Comparison of ENCODE assay signal across 7 cellular contexts in genomic region chr4:184267206-184267608, GRCh38. TPM values are rescaled to one million over a fixed set of nuclear protein-coding genes. Genes with fewer than 3 reads are reported as not detected.
DNase-seq lines count a peak whose midpoint lies in the region; ATAC-seq and TF ChIP-seq lines count a peak whose summit lies in the region.

No MANE protein-coding gene starts in this region.

- no peaks in the 10 kb centered on the region for H3K36me3 ChIP-seq in CD4-positive, alpha-beta memory T cell (ENCODE audit: insufficient read depth, low read length)
- H3K36me3 ChIP-seq in HCT116 (ENCODE audit: control insufficient read depth in 1 of 2, insufficient read depth in 2 of 2, low read length in 2 of 2) = no peaks in the 10 kb centered on the region
- H3K36me3 ChIP-seq in naive thymus-derived CD4-positive, alpha-beta T cell (ENCODE audit: control insufficient read depth in 2 of 3, insufficient read depth in 3 of 3, low read length in 3 of 3) = no peaks in the 10 kb centered on the region

- TF ChIP-seq POLR2A in HCT116 (IDR thresholded peaks at IDR 0.05; ENCODE audit: borderline replicate concordance, extremely low read depth, insufficient read depth, insufficient read length) = no peak

- H3K27me3 Mint-ChIP-seq in CD4-positive, alpha-beta memory T cell = no peaks in the 10 kb centered on the region
- no peaks in the 10 kb centered on the region for H3K27me3 Mint-ChIP-seq in activated CD8-positive, alpha-beta T cell treated with anti-CD3 and anti-CD28 coated beads for 36 hours
- H3K27me3 Mint-ChIP-seq in naive thymus-derived CD4-positive, alpha-beta T cell = no peaks in the 10 kb centered on the region
- no peaks in the 10 kb centered on the region for H3K27me3 Mint-ChIP-seq in glutamatergic neuron (ENCODE audit: unreplicated experiment)

- H3K27ac ChIP-seq in CD4-positive, alpha-beta memory T cell (ENCODE audit: low read depth, low read length) = peak overlapping the region; percentile 86
- no peak overlapping the region for H3K27ac ChIP-seq in HCT116 (ENCODE audit: low read depth, low read length)
- peak overlapping the region; percentile 77 for H3K27ac ChIP-seq in naive thymus-derived CD4-positive, alpha-beta T cell (ENCODE audit: low read depth, low read length)

- H3K79me2 ChIP-seq in HCT116 (ENCODE audit: insufficient read depth, low read length) = no peaks in the 10 kb centered on the region

- peak overlapping the region; percentile 80 for H3K4me2 ChIP-seq in HCT116 (ENCODE audit: low read length)

- H2AFZ ChIP-seq in HCT116 (ENCODE audit: low read depth, low read length, poor library complexity, severe bottlenecking) = peak overlapping the region; percentile 78

- H3K4me3 Mint-ChIP-seq in CD4-positive, alpha-beta memory T cell = peak overlapping the region; percentile 88 to 95 (median 92)
- peak overlapping the region; percentile 79 for H3K4me3 Mint-ChIP-seq in activated CD8-positive, alpha-beta T cell treated with anti-CD3 and anti-CD28 coated beads for 36 hours
- peak overlapping the region; percentile 80 to 96 (median 91) for H3K4me3 Mint-ChIP-seq in naive thymus-derived CD4-positive, alpha-beta T cell
- H3K4me3 Mint-ChIP-seq in glutamatergic neuron (ENCODE audit: unreplicated experiment) = no peak overlapping the region

- no peaks in the 10 kb centered on the region for H3K27me3 ChIP-seq in CD4-positive, alpha-beta memory T cell (ENCODE audit: insufficient read depth, low read length)
- H3K27me3 ChIP-seq in HCT116 (ENCODE audit: insufficient read depth, low read length) = no peaks in the 10 kb centered on the region
- no peaks in the 10 kb centered on the region for H3K27me3 ChIP-seq in naive thymus-derived CD4-positive, alpha-beta T cell (ENCODE audit: control insufficient read depth in 2 of 2, insufficient read depth in 2 of 2, low read length in 2 of 2)

- intact Hi-C loops in CD4-positive, alpha-beta memory T cell (cut with micrococcal nuclease) = loop anchor here (5.0 to 10.0 kb wide), 4 partner anchors 118 to 765 kb away; partner anchors contain the start of gene ACSL1
- intact Hi-C loops in HCT116 (cut with micrococcal nuclease) = loop anchor here (1.0 to 10.0 kb wide), 2 partner anchors 270 to 468 kb away; partner anchors contain the start of gene CENPU
- intact Hi-C loops in activated CD8-positive, alpha-beta T cell treated with anti-CD3 and anti-CD28 coated beads for 36 hours (cut with micrococcal nuclease) = loop anchor here (5.0 to 10.0 kb wide), 3 partner anchors 48 to 210 kb away; no protein-coding TSS in a partner anchor
- intact Hi-C loops in naive thymus-derived CD4-positive, alpha-beta T cell (cut with micrococcal nuclease) = loop anchor here (5.0 to 10.0 kb wide), 6 partner anchors 75 to 1158 kb away; partner anchors contain the start of genes CFAP97 (in 2 of the 2), ANKRD37 (in 1 of the 2), ING2 (in 1 of the 2) and LRP2BP (in 1 of the 2)

- ATAC-seq in HCT116 (no peak), GM19455 (IDR thresholded peaks at IDR 0.05; ENCODE audit: unreplicated experiment) (no peak)
- ATAC-seq in activated CD8-positive, alpha-beta T cell treated with anti-CD3 and anti-CD28 coated beads for 36 hours = no peak
- no peak for ATAC-seq in naive thymus-derived CD4-positive, alpha-beta T cell

- CTCF ChIA-PET in CD4-positive, alpha-beta memory T cell (lab: Charles Lee; ENCODE audit: partially characterized antibody) = interaction anchor here (1.0 to 7.6 kb wide), 8 partner anchors 13 to 745 kb away, joined by 3 to 82 read pairs (median 3); partner anchors contain the start of gene CENPU
- CTCF ChIA-PET in HCT116 (lab: Charles Lee) = interaction anchor here (1.1 kb wide), 1 partner anchor 829 kb away, joined by 3 read pairs; no protein-coding TSS in a partner anchor
- CTCF ChIA-PET in activated CD8-positive, alpha-beta T cell treated with anti-CD3 and anti-CD28 coated beads for 36 hours (lab: Charles Lee) = interaction anchor here (0.8 to 5.3 kb wide), 9 partner anchors 15 to 377 kb away, joined by 3 to 89 read pairs (median 5); no protein-coding TSS in a partner anchor
- CTCF ChIA-PET in naive thymus-derived CD4-positive, alpha-beta T cell (lab: Charles Lee) = interaction anchor here (0.6 to 1.9 kb wide), 3 partner anchors 61 to 124 kb away, joined by 3 to 5 read pairs (median 3); no protein-coding TSS in a partner anchor

- DNase-seq in CD4-positive, alpha-beta memory T cell = no peak
- DNase-seq in HCT116 (ENCODE audit: low read depth, low spot score) (no peak), inferior parietal cortex (ENCODE audit: extremely low spot score) (no peak), glutamatergic neuron (no peak)
- DNase-seq in activated CD8-positive, alpha-beta T cell treated with anti-CD3 and anti-CD28 coated beads for 36 hours = no peak
- DNase-seq in naive thymus-derived CD4-positive, alpha-beta T cell = peak in 1 of 9 donors; percentile 18

- POLR2A ChIA-PET in CD4-positive, alpha-beta memory T cell (lab: Charles Lee; ENCODE audit: partially characterized antibody) = interaction anchor here (0.5 to 9.7 kb wide), 13 partner anchors 14 to 555 kb away, joined by 3 to 119 read pairs (median 9); partner anchors contain the start of genes CASP3, CENPU, IRF2 and PRIMPOL
- POLR2A ChIA-PET in HCT116 (lab: Charles Lee) = no interaction called here
- POLR2A ChIA-PET in activated CD8-positive, alpha-beta T cell treated with anti-CD3 and anti-CD28 coated beads for 36 hours (lab: Charles Lee) = interaction anchor here (2.4 to 5.1 kb wide), 3 partner anchors 14 to 467 kb away, joined by 7 to 48 read pairs (median 17); partner anchors contain the start of genes CENPU and IRF2
- POLR2A ChIA-PET in naive thymus-derived CD4-positive, alpha-beta T cell (lab: Charles Lee) = interaction anchor here (0.7 to 5.9 kb wide), 7 partner anchors 76 to 578 kb away, joined by 3 to 63 read pairs (median 4); partner anchors contain the start of genes CASP3, IRF2 and PRIMPOL

- H3K9me3 Mint-ChIP-seq in CD4-positive, alpha-beta memory T cell = peaks cover 0 to 2% (median 0%) of the 10 kb centered on the region in 8 donors
- H3K9me3 Mint-ChIP-seq in activated CD8-positive, alpha-beta T cell treated with anti-CD3 and anti-CD28 coated beads for 36 hours = no peaks in the 10 kb centered on the region
- H3K9me3 Mint-ChIP-seq in naive thymus-derived CD4-positive, alpha-beta T cell = peaks cover 0 to 8% (median 0%) of the 10 kb centered on the region in 11 donors
- no peaks in the 10 kb centered on the region for H3K9me3 Mint-ChIP-seq in glutamatergic neuron (ENCODE audit: unreplicated experiment)

- no TSS peak for BruUV-seq in HCT116 (replicated peaks; lab: Mats Ljungman, UMichigan)

- no peak for TF ChIP-seq RAD21 in HCT116 (IDR thresholded peaks at IDR 0.05; ENCODE audit: low read depth)

- H3K27ac Mint-ChIP-seq in CD4-positive, alpha-beta memory T cell = peak overlapping the region; percentile 93 to 99 (median 98)
- peak overlapping the region; percentile 95 for H3K27ac Mint-ChIP-seq in activated CD8-positive, alpha-beta T cell treated with anti-CD3 and anti-CD28 coated beads for 36 hours
- peak overlapping the region; percentile 93 to 99 (median 96) for H3K27ac Mint-ChIP-seq in naive thymus-derived CD4-positive, alpha-beta T cell
- H3K27ac Mint-ChIP-seq in glutamatergic neuron (ENCODE audit: unreplicated experiment) = no peak overlapping the region

- no peaks in the 10 kb centered on the region for H3K9me2 ChIP-seq in HCT116 (ENCODE audit: insufficient read depth)

- H4K20me1 ChIP-seq in HCT116 (ENCODE audit: insufficient read depth) = no peaks in the 10 kb centered on the region

- H3K36me3 Mint-ChIP-seq in CD4-positive, alpha-beta memory T cell = peaks cover 0 to 5% of the 10 kb centered on the region in 2 donors
- H3K36me3 Mint-ChIP-seq in activated CD8-positive, alpha-beta T cell treated with anti-CD3 and anti-CD28 coated beads for 36 hours (ENCODE audit: low read depth) = no peaks in the 10 kb centered on the region
- peaks cover 0 to 4% (median 0%) of the 10 kb centered on the region in 5 donors for H3K36me3 Mint-ChIP-seq in naive thymus-derived CD4-positive, alpha-beta T cell
- H3K36me3 Mint-ChIP-seq in glutamatergic neuron (ENCODE audit: unreplicated experiment) = no peaks in the 10 kb centered on the region

- H3K9me3 ChIP-seq in CD4-positive, alpha-beta memory T cell (ENCODE audit: control insufficient read depth in 1 of 2, low read length in 2 of 2) = no peaks in the 10 kb centered on the region
- H3K9me3 ChIP-seq in HCT116 (ENCODE audit: control insufficient read depth in 1 of 2, insufficient read depth in 1 of 2, low read depth in 1 of 2, low read length in 2 of 2) = no peaks in the 10 kb centered on the region
- no peaks in the 10 kb centered on the region for H3K9me3 ChIP-seq in naive thymus-derived CD4-positive, alpha-beta T cell (ENCODE audit: control insufficient read depth in 2 of 3, low read length in 3 of 3)

- no peak overlapping the region for H3K9ac ChIP-seq in HCT116 (ENCODE audit: low read length)

- TF ChIP-seq CTCF in HCT116 (IDR thresholded peaks at IDR 0.05 in 2 of 3, conservative IDR thresholded peaks at IDR 0.05 in 1 of 3; ENCODE audit: borderline replicate concordance in 1 of 3, insufficient read depth in 1 of 3, low read depth in 2 of 3, low read length in 2 of 3) = no peak
- TF ChIP-seq CTCF in activated CD8-positive, alpha-beta T cell treated with anti-CD3 and anti-CD28 coated beads for 36 hours (IDR thresholded peaks at IDR 0.05) = no peak
- TF ChIP-seq CTCF in glutamatergic neuron (IDR thresholded peaks at IDR 0.05; ENCODE audit: partially characterized antibody, unreplicated experiment) = no peak

- RAD21 ChIA-PET in HCT116 (lab: Charles Lee; ENCODE audit: low non-redundant PET in 1 of 2, low total read pairs in 2 of 2, uncharacterized antibody in 2 of 2, unreplicated experiment in 2 of 2) = no interaction called here

- H3K4me3 ChIP-seq in CD4-positive, alpha-beta memory T cell (ENCODE audit: low read length in 2 of 2) = peak overlapping the region in 1 of 2 donors; percentile 39
- H3K4me3 ChIP-seq in HCT116 (replicated peaks in 1 of 2; ENCODE audit: low read depth in 1 of 2, low read length in 2 of 2) = peak overlapping the region in 1 of 2 experiments; percentile 65; a peak in 2 of 4 replicates
- H3K4me3 ChIP-seq in naive thymus-derived CD4-positive, alpha-beta T cell (ENCODE audit: low read length) = no peak overlapping the region

- peaks cover 29 to 48% (median 41%) of the 10 kb centered on the region in 4 donors for H3K4me1 Mint-ChIP-seq in CD4-positive, alpha-beta memory T cell
- peaks cover 67% of the 10 kb centered on the region for H3K4me1 Mint-ChIP-seq in activated CD8-positive, alpha-beta T cell treated with anti-CD3 and anti-CD28 coated beads for 36 hours (ENCODE audit: low read depth)
- H3K4me1 Mint-ChIP-seq in naive thymus-derived CD4-positive, alpha-beta T cell = peaks cover 5 to 75% (median 35%) of the 10 kb centered on the region in 7 donors
- peaks cover 1% of the 10 kb centered on the region for H3K4me1 Mint-ChIP-seq in glutamatergic neuron (ENCODE audit: low read depth, unreplicated experiment)

- peaks cover 28% of the 10 kb centered on the region for H3K4me1 ChIP-seq in CD4-positive, alpha-beta memory T cell (ENCODE audit: insufficient read depth, low read length)
- peaks cover 0 to 27% of the 10 kb centered on the region in 2 experiments; a peak in 1 of 4 replicates for H3K4me1 ChIP-seq in HCT116 (ENCODE audit: control insufficient read depth in 1 of 2, insufficient read depth in 2 of 2, low read length in 2 of 2)
- H3K4me1 ChIP-seq in naive thymus-derived CD4-positive, alpha-beta T cell (ENCODE audit: control insufficient read depth in 2 of 2, insufficient read depth in 2 of 2, low read length in 2 of 2) = peaks cover 6 to 14% of the 10 kb centered on the region in 2 donors

RNA-seq across cellular contexts. Expression of gene ENPP6, which starts 49.5 kb away (rescaled TPM):
- not detected for total RNA-seq in CD4-positive, alpha-beta memory T cell
- polyA plus RNA-seq in CD4-positive, alpha-beta memory T cell = not detected
- total RNA-seq in HCT116 (2021; ENCODE audit: unreplicated experiment) (not detected), glutamatergic neuron (ENCODE audit: unreplicated experiment) (not detected)
- polyA plus RNA-seq in HCT116 (2012) = not detected in 2 replicates
- under 1 TPM; 0.27 to 0.40 TPM for total RNA-seq in activated CD8-positive, alpha-beta T cell treated with anti-CD3 and anti-CD28 coated beads for 36 hours
- total RNA-seq in naive thymus-derived CD4-positive, alpha-beta T cell = 1 to 10 TPM in 1 of 5 experiments, not detected in 4; 3.1 TPM
- not detected for polyA plus RNA-seq in naive thymus-derived CD4-positive, alpha-beta T cell
